Comparison of ENCODE assay signal across 8 cellular contexts in genomic region chr17:75854111-75854748, GRCh38. TPM values are rescaled to one million over a fixed set of nuclear protein-coding genes. Genes with fewer than 3 reads are reported as not detected.
DNase-seq lines count a peak whose midpoint lies in the region; ATAC-seq and TF ChIP-seq lines count a peak whose summit lies in the region.

No MANE protein-coding gene starts in this region.

- H3K4me1 ChIP-seq in effector memory CD4-positive, alpha-beta T cell (ENCODE audit: control insufficient read depth, insufficient read depth, low read length, poor library complexity, severe bottlenecking), result peaks cover 26% of the 10 kb centered on the region
- peaks cover 14% of the 10 kb centered on the region for H3K4me1 ChIP-seq in mucosa of stomach (ENCODE audit: control insufficient read depth, insufficient read depth, low read length)

- H3K4me3 ChIP-seq in AG09309 (ENCODE audit: control insufficient read depth, low read depth, low read length) (peak overlapping the region; percentile 69), mucosa of stomach (ENCODE audit: low read length) (peak overlapping the region; percentile 45)
- H3K4me3 ChIP-seq in effector memory CD4-positive, alpha-beta T cell (ENCODE audit: insufficient read depth, low read depth, low read length, poor library complexity, severe bottlenecking), result peak overlapping the region; percentile 65

- H3K27me3 ChIP-seq in effector memory CD4-positive, alpha-beta T cell (replicated peaks; ENCODE audit: control insufficient read depth, insufficient read depth, low read length, poor library complexity, severe bottlenecking), result no peaks in the 10 kb centered on the region
- H3K27me3 ChIP-seq in mucosa of stomach (ENCODE audit: control insufficient read depth, insufficient read depth, low read length), result no peaks in the 10 kb centered on the region

- no peak for TF ChIP-seq CTCF in AG09309 (IDR thresholded peaks at IDR 0.05; ENCODE audit: control insufficient read depth, insufficient read depth, low read depth, low read length, missing control alignments)

- H3K36me3 ChIP-seq in effector memory CD4-positive, alpha-beta T cell (ENCODE audit: control insufficient read depth, insufficient read depth, low read length), result peaks cover 26% of the 10 kb centered on the region
- H3K36me3 ChIP-seq in mucosa of stomach (ENCODE audit: control insufficient read depth, insufficient read depth, low read length), result peaks cover 16% of the 10 kb centered on the region

- H3K27ac ChIP-seq in effector memory CD4-positive, alpha-beta T cell (ENCODE audit: insufficient read depth, low read length, poor library complexity, severe bottlenecking), result peak overlapping the region; percentile 81

- DNase-seq in AG09309 (ENCODE audit: low read depth) (no peak), LHCN-M2 (ENCODE audit: low read depth) (peak; percentile 77), NCI-H2029 (lab: John Stamatoyannopoulos, UW) (no peak), NCI-H146 (lab: John Stamatoyannopoulos, UW) (no peak)
- DNase-seq in effector memory CD4-positive, alpha-beta T cell, result no peak

- ATAC-seq in GM19324 (IDR thresholded peaks at IDR 0.05; ENCODE audit: low FRiP score, unreplicated experiment) (no peak), HG02981 (IDR thresholded peaks at IDR 0.05; ENCODE audit: unreplicated experiment) (no peak)

- H3K9ac ChIP-seq in mucosa of stomach (ENCODE audit: low read length), result peak overlapping the region; percentile 97

- H3K9me3 ChIP-seq in effector memory CD4-positive, alpha-beta T cell (ENCODE audit: control insufficient read depth, low read length), result no peaks in the 10 kb centered on the region
- H3K9me3 ChIP-seq in mucosa of stomach (ENCODE audit: control insufficient read depth, low read length), result no peaks in the 10 kb centered on the region

RNA-seq across cellular contexts. Expression of gene WBP2, which starts 0.9 kb away (rescaled TPM):
- total RNA-seq in LHCN-M2 (2014; rRNA removed), result 27.6 and 33.3 TPM in 2 replicates
- 90.1 TPM for polyA plus RNA-seq in LHCN-M2 (2012)

RNA-seq across cellular contexts. Expression of gene UNC13D, which starts 10.0 kb away (rescaled TPM):
- total RNA-seq in LHCN-M2 (2014; rRNA removed), result 0.69 and 0.71 TPM in 2 replicates
- 0.49 TPM for polyA plus RNA-seq in LHCN-M2 (2012)

RNA-seq across cellular contexts. Expression of gene TRIM47, which starts 24.2 kb away (rescaled TPM):
- total RNA-seq in LHCN-M2 (2014; rRNA removed), result 11.8 and 11.9 TPM in 2 replicates
- 10.0 TPM for polyA plus RNA-seq in LHCN-M2 (2012)

RNA-seq across cellular contexts. Expression of gene TRIM65, which starts 42.5 kb away (rescaled TPM):
- total RNA-seq in LHCN-M2 (2014; rRNA removed), result 29.6 and 32.5 TPM in 2 replicates
- polyA plus RNA-seq in LHCN-M2 (2012), result 9.4 TPM

RNA-seq across cellular contexts. Expression of gene MRPL38, which starts 50.5 kb away (rescaled TPM):
- total RNA-seq in LHCN-M2 (2014; rRNA removed), result 28.7 and 37.1 TPM in 2 replicates
- 38.5 TPM for polyA plus RNA-seq in LHCN-M2 (2012)
